In genomic region chr2:134391751-134392160, GRCh38 we compare ENCODE assay signal across 8 cellular contexts.
DNase-seq lines count a peak whose midpoint lies in the region; ATAC-seq and TF ChIP-seq lines count a peak whose summit lies in the region.

No MANE protein-coding gene starts in this region.

- ATAC-seq in GM18499 (IDR thresholded peaks at IDR 0.05; ENCODE audit: insufficient read depth, unreplicated experiment) (peak; percentile 86), GM21576 (IDR thresholded peaks at IDR 0.05; ENCODE audit: unreplicated experiment) (peak; percentile 86), HG03558 (IDR thresholded peaks at IDR 0.05; ENCODE audit: extremely low read depth, unreplicated experiment) (peak; percentile 76)

- WGBS in suprapubic skin, result 60% methylated on average over 2 of the region's 2 CpGs

- H3K9me3 ChIP-seq in suprapubic skin, result no peaks in the 10 kb centered on the region

- H3K4me1 ChIP-seq in suprapubic skin, result peaks cover 18% of the 10 kb centered on the region

- no peak for TF ChIP-seq EP300 in suprapubic skin (IDR thresholded peaks at IDR 0.05)

- peaks cover 1% of the 10 kb centered on the region for H3K36me3 ChIP-seq in suprapubic skin

- H3K4me3 ChIP-seq in epithelial cell of esophagus (ENCODE audit: low read length) (no peak overlapping the region), suprapubic skin (no peak overlapping the region)

- DNase-seq in epithelial cell of esophagus (ENCODE audit: low read depth) (peak; percentile 73), NCI-H187 treated with DMSO at 0.1 percent for 48 hours (lab: John Stamatoyannopoulos, UW) (no peak), suprapubic skin (ENCODE audit: low spot score in 2 of 2) (no peak), NCI-H1092 treated with DMSO at 0.1 percent for 48 hours (lab: John Stamatoyannopoulos, UW) (no peak), T-helper 9 cell (no peak)

- TF ChIP-seq POLR2A in suprapubic skin (IDR thresholded peaks at IDR 0.05), result no peak

- no peaks in the 10 kb centered on the region for H3K27me3 ChIP-seq in suprapubic skin

- H3K27ac ChIP-seq in suprapubic skin, result no peak overlapping the region

- TF ChIP-seq CTCF in epithelial cell of esophagus (IDR thresholded peaks at IDR 0.05; ENCODE audit: insufficient read depth, low read depth, low read length, missing control alignments) (no peak), suprapubic skin (IDR thresholded peaks at IDR 0.05) (no peak)
